In the genomic region with DNA sequence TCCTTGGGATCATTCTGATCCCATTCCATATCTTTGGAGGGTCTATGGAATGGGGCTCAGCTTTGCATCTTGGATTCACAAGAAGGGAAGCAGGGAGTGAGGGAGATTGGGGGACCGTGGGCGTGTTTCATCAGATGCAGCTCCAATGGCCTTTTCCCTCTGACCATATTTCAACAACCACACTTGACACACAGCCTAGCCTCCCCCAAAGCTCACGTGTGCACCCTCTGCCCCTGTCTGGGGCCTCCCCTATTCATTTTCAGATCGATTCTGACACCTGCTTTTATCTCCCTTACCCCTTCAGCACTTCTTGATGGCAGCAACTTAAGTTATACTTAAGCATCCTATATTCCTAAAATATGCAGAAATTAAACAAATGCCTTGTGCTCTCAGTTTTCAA, we compare ENCODE assay signal across 15 cellular contexts.
DNase-seq lines count a peak whose midpoint lies in the region; ATAC-seq and TF ChIP-seq lines count a peak whose summit lies in the region.
"Had no signal": no experiment of that assay in that cellular context is flagged by ENCODE, and none has a peak within 500 bp of the region (broad histone marks: within the 10 kb centered on the region; RNA-seq: fewer than 3 reads in every experiment).

No MANE protein-coding gene starts in this region.

- H3K4me3 Mint-ChIP-seq in central memory CD8-positive, alpha-beta T cell: no peak overlapping the region
- H3K4me3 Mint-ChIP-seq: activated naive CD8-positive, alpha-beta T cell treated with anti-CD3 and anti-CD28 coated beads, Interleukin-2, amount 10 ng/mL, durations not matched to agents 7 days and 5 days; H9; nephron had no signal

- H3K9me3 ChIP-seq in BE2C: no peaks in the 10 kb centered on the region

- H3K27me3 Mint-ChIP-seq in central memory CD8-positive, alpha-beta T cell: no peaks in the 10 kb centered on the region
- H3K27me3 Mint-ChIP-seq: activated naive CD8-positive, alpha-beta T cell treated with anti-CD3 and anti-CD28 coated beads, Interleukin-2, amount 10 ng/mL, durations not matched to agents 7 days and 5 days; CD8-positive, alpha-beta memory T cell had no signal

- TF ChIP-seq CTCF in GM13977 (IDR thresholded peaks at IDR 0.05; ENCODE audit: extremely low read depth, insufficient read depth, missing control alignments) (no peak), BE2C (IDR thresholded peaks at IDR 0.05; ENCODE audit: low read depth, low read length) (no peak)

- peaks cover 7% of the 10 kb centered on the region for H3K36me3 Mint-ChIP-seq in central memory CD8-positive, alpha-beta T cell (ENCODE audit: insufficient read depth)

- ATAC-seq in GM21360 (IDR thresholded peaks at IDR 0.05; ENCODE audit: unreplicated experiment) (peak; percentile 46), HG03095 (IDR thresholded peaks at IDR 0.05; ENCODE audit: unreplicated experiment) (peak; percentile 52)
- ATAC-seq in central memory CD8-positive, alpha-beta T cell (replicated peaks; ENCODE audit: extremely low read depth, poor library complexity, severe bottlenecking): no peak

- H3K27me3 ChIP-seq in BE2C: no peaks in the 10 kb centered on the region

- no peak overlapping the region for H3K4me3 ChIP-seq in BE2C (ENCODE audit: low read depth, low read length)

- H3K4me1 Mint-ChIP-seq in central memory CD8-positive, alpha-beta T cell: peaks cover 84% of the 10 kb centered on the region

- H3K27ac Mint-ChIP-seq in central memory CD8-positive, alpha-beta T cell (ENCODE audit: low read depth): peak overlapping the region; percentile 83
- H3K27ac Mint-ChIP-seq: activated naive CD8-positive, alpha-beta T cell treated with anti-CD3 and anti-CD28 coated beads, Interleukin-2, amount 10 ng/mL, durations not matched to agents 7 days and 5 days; H9; nephron had no signal

- peaks cover 50% of the 10 kb centered on the region for H3K4me1 ChIP-seq in BE2C

- no peaks in the 10 kb centered on the region for H3K9me3 Mint-ChIP-seq in central memory CD8-positive, alpha-beta T cell
- H3K9me3 Mint-ChIP-seq: activated naive CD8-positive, alpha-beta T cell treated with anti-CD3 and anti-CD28 coated beads, Interleukin-2, amount 10 ng/mL, durations not matched to agents 7 days and 5 days; CD8-positive, alpha-beta memory T cell; H9; nephron had no signal

- DNase-seq in GM13977 (ENCODE audit: low spot score): peak; percentile 44
- no peak for DNase-seq in central memory CD8-positive, alpha-beta T cell (ENCODE audit: low spot score in 2 of 2)
- DNase-seq in NK-92 (lab: John Stamatoyannopoulos, UW; ENCODE audit: unreplicated experiment): no peak
- DNase-seq in BE2C: no peak
- DNase-seq in effector CD8-positive, alpha-beta T cell (lab: John Stamatoyannopoulos, UW): no peak
- no peak for DNase-seq in islet precursor cell
- DNase-seq: activated CD4-positive, alpha-beta T cell treated with anti-CD3 and anti-CD28 coated beads for 1 hour; activated naive CD8-positive, alpha-beta T cell treated with anti-CD3 and anti-CD28 coated beads, Interleukin-2, amount 10 ng/mL, durations not matched to agents 7 days and 5 days; CD8-positive, alpha-beta memory T cell; H9; kidney; NCI-H1417 had no signal

- no peaks in the 10 kb centered on the region for H3K36me3 ChIP-seq in BE2C

- in situ Hi-C loops in GM13977 (cut with MboI; ENCODE audit: low pct_unique_long_range_greater_than_20kb, low sequenced_read_pairs, unreplicated experiment): no loop called here
